8 cellular contexts compared by ENCODE assay signal in genomic region chr12:50111417-50111692, GRCh38. TPM values are rescaled to one million over a fixed set of nuclear protein-coding genes. Genes with fewer than 3 reads are reported as not detected.
DNase-seq lines count a peak whose midpoint lies in the region; ATAC-seq and TF ChIP-seq lines count a peak whose summit lies in the region.

No MANE protein-coding gene starts in this region.

- H3K4me2 ChIP-seq in OCI-LY7 (ENCODE audit: low read length): peak overlapping the region; percentile 77

- POLR2A ChIA-PET in OCI-LY7 (lab: Charles Lee): interaction anchor here (0.5 to 3.7 kb wide), 12 partner anchors 9 to 367 kb away, joined by 3 to 62 read pairs (median 6); partner anchors contain the start of genes CERS5 and SMARCD1

- H3K27me3 ChIP-seq in psoas muscle (ENCODE audit: insufficient read depth in 3 of 3, low read length in 2 of 3): no peaks in the 10 kb centered on the region

- H3K4me3 ChIP-seq in OCI-LY7 (ENCODE audit: low read depth, low read length, poor library complexity, severe bottlenecking): peak overlapping the region; percentile 62
- peak overlapping the region; percentile 46 for H3K4me3 ChIP-seq in fibroblast of mammary gland (ENCODE audit: control insufficient read depth, low read depth, low read length)
- peak overlapping the region; percentile 87 for H3K4me3 ChIP-seq in psoas muscle

- peaks cover 28% of the 10 kb centered on the region for H3K79me2 ChIP-seq in OCI-LY7 (ENCODE audit: insufficient read depth, low read depth, low read length)

- H3K4me1 ChIP-seq in OCI-LY7 (ENCODE audit: insufficient read depth, low read length, poor library complexity, severe bottlenecking): peaks cover 33% of the 10 kb centered on the region
- peaks cover 70% of the 10 kb centered on the region for H3K4me1 ChIP-seq in psoas muscle

- 2 to 5% (median 3%) methylated on average over 18 of the region's 18 CpGs for WGBS in psoas muscle, 3 donors

- H3K9me2 ChIP-seq in OCI-LY7 (ENCODE audit: insufficient read depth, low read length): no peaks in the 10 kb centered on the region

- BruUV-seq in OCI-LY7 (replicated peaks; lab: Mats Ljungman, UMichigan): no TSS peak

- H4K20me1 ChIP-seq in OCI-LY7 (ENCODE audit: insufficient read depth, low read length): no peaks in the 10 kb centered on the region

- DNase-seq in OCI-LY7 (ENCODE audit: low spot score) (no peak), fibroblast of mammary gland (ENCODE audit: low read depth) (no peak), psoas muscle (no peak), GM13977 (ENCODE audit: low spot score) (no peak), SHP77 treated with DMSO at 0.1 percent for 48 hours (lab: John Stamatoyannopoulos, UW) (no peak)

- H3K36me3 ChIP-seq in OCI-LY7 (ENCODE audit: insufficient read depth, low read length) (peaks cover 10% of the 10 kb centered on the region; the same call in 1 of the 2 replicates), psoas muscle (ENCODE audit: insufficient read depth in 1 of 2, low read depth in 1 of 2) (peaks cover 0 to 37% of the 10 kb centered on the region in 2 donors)

- ATAC-seq in GM21528 (IDR thresholded peaks at IDR 0.05; ENCODE audit: low FRiP score, unreplicated experiment) (peak; percentile 10), psoas muscle (peak; percentile 0 to 11 (median 2)), GM19328 (IDR thresholded peaks at IDR 0.05; ENCODE audit: unreplicated experiment) (no peak)
- no peak for ATAC-seq in activated CD4-positive, CD25-positive, alpha-beta regulatory T cell treated with anti-CD3 and anti-CD28 coated beads, Interleukin-2, amount 50 U/mL, for 24 hours

- H3K27ac ChIP-seq in OCI-LY7 (ENCODE audit: low read depth, low read length, poor library complexity, severe bottlenecking): peak overlapping the region; percentile 85
- H3K27ac ChIP-seq in psoas muscle: peak overlapping the region; percentile 96

- peak overlapping the region; percentile 57 for H2AFZ ChIP-seq in OCI-LY7 (ENCODE audit: low read length)

- CTCF ChIA-PET in OCI-LY7 (lab: Charles Lee; ENCODE audit: unreplicated experiment): interaction anchor here (0.6 to 3.9 kb wide), 15 partner anchors 8 to 348 kb away, joined by 3 to 35 read pairs (median 5); partner anchors contain the start of genes CERS5, GPD1 and SMARCD1

- in situ Hi-C loops in GM13977 (cut with MboI; ENCODE audit: low pct_unique_long_range_greater_than_20kb, low sequenced_read_pairs, unreplicated experiment): no loop called here

- TF ChIP-seq CTCF in OCI-LY7 (conservative IDR thresholded peaks at IDR 0.05; ENCODE audit: low read length) (no peak; the same call in 1 of the 2 replicates), fibroblast of mammary gland (conservative IDR thresholded peaks at IDR 0.05; ENCODE audit: control insufficient read depth, insufficient read depth, low read depth, low read length) (no peak), psoas muscle (IDR thresholded peaks at IDR 0.05) (no peak), GM13977 (IDR thresholded peaks at IDR 0.05; ENCODE audit: extremely low read depth, insufficient read depth, missing control alignments) (no peak)

- intact Hi-C loops in OCI-LY7 (cut with micrococcal nuclease; ENCODE audit: unreplicated experiment): loop anchor here (1.0 to 5.0 kb wide), 3 partner anchors 26 to 111 kb away; partner anchors contain the start of gene SMARCD1
- intact Hi-C loops in psoas muscle (cut with DNase I): no loop called here

- H3K9me3 ChIP-seq in OCI-LY7 (ENCODE audit: low read length): no peaks in the 10 kb centered on the region
- H3K9me3 ChIP-seq in psoas muscle: no peaks in the 10 kb centered on the region

RNA-seq across cellular contexts. Expression of gene COX14, which starts 0.7 kb away (rescaled TPM):
- 51.4 and 57.4 TPM in 2 replicates for total RNA-seq in OCI-LY7 (2014; rRNA removed; shearing (Covaris generic))
- total RNA-seq in OCI-LY7 (2022) (48.2 and 54.3 TPM in 2 replicates), psoas muscle (100 to 1,000 TPM; 101 to 141 (median 115) TPM)
- 100 to 1,000 TPM; 132 to 173 (median 132) TPM for polyA plus RNA-seq in psoas muscle

RNA-seq across cellular contexts. Expression of gene GPD1, which starts 7.5 kb away (rescaled TPM):
- total RNA-seq in OCI-LY7 (2014; rRNA removed; shearing (Covaris generic)): 0.31 and 0.47 TPM in 2 replicates
- total RNA-seq in OCI-LY7 (2022) (0.31 and 1.2 TPM in 2 replicates), psoas muscle (100 to 1,000 TPM in 3 of 4 donors, 10 to 100 TPM in 1; 92.0 to 221 (median 148) TPM)
- polyA plus RNA-seq in psoas muscle: 100 to 1,000 TPM in 1 of 3 donors, 10 to 100 TPM in 2; 17.4 to 120 (median 66.0) TPM

RNA-seq across cellular contexts. Expression of gene SMARCD1, which starts 26.2 kb away (rescaled TPM):
- 117 and 134 TPM in 2 replicates for total RNA-seq in OCI-LY7 (2014; rRNA removed; shearing (Covaris generic))
- total RNA-seq in OCI-LY7 (2022): 92.8 and 109 TPM in 2 replicates
- total RNA-seq in psoas muscle: 10 to 100 TPM; 14.2 to 21.1 (median 17.9) TPM
- 10 to 100 TPM; 11.7 to 20.4 (median 12.3) TPM for polyA plus RNA-seq in psoas muscle

RNA-seq across cellular contexts. Expression of gene ASIC1, which starts 54.0 kb away (rescaled TPM):
- total RNA-seq in OCI-LY7 (2014; rRNA removed; shearing (Covaris generic)): 0.05 TPM in 1 of 2 replicates, not detected in the other
- total RNA-seq in OCI-LY7 (2022): 0.57 and 0.59 TPM in 2 replicates
- total RNA-seq in psoas muscle: under 1 TPM; 0.32 to 0.82 (median 0.60) TPM
- under 1 TPM; 0.20 to 0.29 (median 0.25) TPM for polyA plus RNA-seq in psoas muscle

RNA-seq across cellular contexts. Expression of gene CERS5, which starts 55.8 kb away (rescaled TPM):
- 27.6 and 28.6 TPM in 2 replicates for total RNA-seq in OCI-LY7 (2014; rRNA removed; shearing (Covaris generic))
- total RNA-seq in OCI-LY7 (2022) (36.9 and 42.3 TPM in 2 replicates), psoas muscle (10 to 100 TPM in 1 of 4 donors, 1 to 10 TPM in 3; 5.2 to 10.7 (median 6.6) TPM)
- 1 to 10 TPM; 7.2 to 8.2 (median 7.5) TPM for polyA plus RNA-seq in psoas muscle

Comparison
In these comparisons a context has a peak if more than half of its experiments do, and no peak if none do; other contexts are left out.
1. ATAC-seq: peak in GM21528 (single experiment) and psoas muscle (4 of 4); none in GM19328 (single experiment) and activated CD4-positive, CD25-positive, alpha-beta regulatory T cell treated with anti-CD3 and anti-CD28 coated beads, Interleukin-2, amount 50 U/mL, for 24 hours (0 of 2).
2. RNA of gene GPD1, which starts 7.5 kb away (total RNA-seq): 92.0 to 221 TPM in psoas muscle; 0.31 to 1.2 TPM in OCI-LY7; every median in the first group is over 10 times any median in the second.
3. RNA of gene SMARCD1, which starts 26.2 kb away (total RNA-seq): 92.8 to 134 TPM in OCI-LY7; 14.2 to 21.1 TPM in psoas muscle; every median in the first group is over 4 times any median in the second.
4. Peak in every context shown above with its lines, with median percentiles within 50 percentile points of each other: H3K4me3 ChIP-seq.